ENCODE assay signal across 19 cellular contexts in genomic region chr4:900721-901120, GRCh38. TPM values are rescaled to one million over a fixed set of nuclear protein-coding genes. Genes with fewer than 3 reads are reported as not detected.
DNase-seq lines count a peak whose midpoint lies in the region; ATAC-seq, FAIRE-seq and TF ChIP-seq lines count a peak whose summit lies in the region.
"Had no signal": no experiment of that assay in that cellular context is flagged by ENCODE, and none has a peak within 500 bp of the region (broad histone marks: within the 10 kb centered on the region; RNA-seq: fewer than 3 reads in every experiment).

No MANE protein-coding gene starts in this region.

- H3K27me3 ChIP-seq in left ventricle myocardium inferior (ENCODE audit: low read depth) = no peaks in the 10 kb centered on the region
- H3K27me3 ChIP-seq: BE2C had no signal

- FAIRE-seq in kidney (lab: Jason Lieb, UNC) = no peak
- FAIRE-seq: A204.1, G401.6, GM12891, GM19239 had no signal

- TF ChIP-seq CTCF in left ventricle myocardium inferior (IDR thresholded peaks at IDR 0.05; ENCODE audit: borderline replicate concordance) = no peak
- TF ChIP-seq CTCF in WTC11 (IDR thresholded peaks at IDR 0.05) = no peak
- no peak for TF ChIP-seq CTCF in kidney (IDR thresholded peaks at IDR 0.05; ENCODE audit: borderline replicate concordance, extremely low read depth, insufficient read depth)

- POLR2A ChIA-PET in WTC11 (lab: Charles Lee) = no interaction called here

- H3K4me1 ChIP-seq in left ventricle myocardium inferior (peaks cover 7% of the 10 kb centered on the region), kidney (ENCODE audit: control insufficient read depth in 1 of 2, insufficient read depth in 1 of 2, low read depth in 1 of 2, low read length in 2 of 2) (no peaks in the 10 kb centered on the region)
- H3K4me1 ChIP-seq: BE2C, HAP-1 had no signal

- H3K9ac ChIP-seq in kidney (ENCODE audit: low read length in 2 of 2) = no peak overlapping the region
- H3K9ac ChIP-seq: GM23248 had no signal

- intact Hi-C loops in left ventricle myocardium superior (cut with micrococcal nuclease) (no loop called here), left ventricle myocardium inferior (cut with micrococcal nuclease) (no loop called here), kidney (cut with DNase I) (no loop called here)

- H3K27ac Mint-ChIP-seq in WTC11 = peak overlapping the region; percentile 65; the same call in 1 of the 2 replicates
- H3K27ac Mint-ChIP-seq in stimulated activated naive B cell treated with anti-CD40 and anti-IgM and Interleukin-4, amounts not matched to agents 10 μg/mL and 1 μg/mL and 100 μg/mL, for 72 hours = peak overlapping the region; percentile 74
- H3K27ac Mint-ChIP-seq: CD4-positive, CD25-positive, alpha-beta regulatory T cell had no signal

- H3K9me3 ChIP-seq in left ventricle myocardium inferior (replicated peaks) (no peaks in the 10 kb centered on the region), kidney (ENCODE audit: control insufficient read depth in 1 of 2, low read length in 2 of 2) (no peaks in the 10 kb centered on the region)
- H3K9me3 ChIP-seq: HAP-1 had no signal

- H3K36me3 ChIP-seq in left ventricle myocardium inferior (peaks cover 36% of the 10 kb centered on the region), kidney (ENCODE audit: control insufficient read depth in 1 of 2, insufficient read depth in 2 of 2, low read length in 2 of 2) (peaks cover 7 to 10% of the 10 kb centered on the region in 2 donors)

- ATAC-seq in left ventricle myocardium superior (no peak), WTC11 (no peak), HG02840 (IDR thresholded peaks at IDR 0.05; ENCODE audit: low FRiP score, unreplicated experiment) (no peak)
- ATAC-seq in stimulated activated naive B cell treated with anti-CD40 and anti-IgM and Interleukin-4, amounts not matched to agents 10 μg/mL and 1 μg/mL and 100 μg/mL, for 72 hours (replicated peaks) = no peak

- H3K4me1 Mint-ChIP-seq in WTC11 = peaks cover 7% of the 10 kb centered on the region
- H3K4me1 Mint-ChIP-seq in stimulated activated naive B cell treated with anti-CD40 and anti-IgM and Interleukin-4, amounts not matched to agents 10 μg/mL and 1 μg/mL and 100 μg/mL, for 72 hours = peaks cover 3 to 6% of the 10 kb centered on the region in 2 donors

- H3K4me3 ChIP-seq in left ventricle myocardium inferior (no peak overlapping the region), kidney (ENCODE audit: low read length in 2 of 2) (no peak overlapping the region)
- H3K4me3 ChIP-seq: GM23248, HAP-1 had no signal

- H3K36me3 Mint-ChIP-seq in WTC11 = peaks cover 12% of the 10 kb centered on the region
- peaks cover 36 to 59% of the 10 kb centered on the region in 2 donors for H3K36me3 Mint-ChIP-seq in stimulated activated naive B cell treated with anti-CD40 and anti-IgM and Interleukin-4, amounts not matched to agents 10 μg/mL and 1 μg/mL and 100 μg/mL, for 72 hours

- H3K9me3 Mint-ChIP-seq in WTC11 = peaks cover 3% of the 10 kb centered on the region
- H3K9me3 Mint-ChIP-seq in stimulated activated naive B cell treated with anti-CD40 and anti-IgM and Interleukin-4, amounts not matched to agents 10 μg/mL and 1 μg/mL and 100 μg/mL, for 72 hours = peaks cover 0 to 2% of the 10 kb centered on the region in 2 donors
- H3K9me3 Mint-ChIP-seq: CD8-positive, alpha-beta memory T cell had no signal

- DNase-seq in left ventricle myocardium superior (peak; percentile 10), left ventricle myocardium inferior (no peak), WTC11 (ENCODE audit: low spot score) (no peak), kidney (peak; percentile 52), NCI-H345 (lab: John Stamatoyannopoulos, UW) (no peak)
- DNase-seq in stimulated activated naive B cell treated with anti-CD40 and anti-IgM and Interleukin-4, amounts not matched to agents 10 μg/mL and 1 μg/mL and 100 μg/mL, for 72 hours = no peak
- DNase-seq: ACHN; BE2C; CD4-positive, CD25-positive, alpha-beta regulatory T cell; CD8-positive, alpha-beta memory T cell; COR-L47; DMS 273 treated with DMSO at 0.1 percent for 48 hours; GM23248 had no signal

- H3K27ac ChIP-seq in left ventricle myocardium inferior (replicated peaks) (no peak overlapping the region), kidney (ENCODE audit: low read depth in 2 of 2, low read length in 2 of 2) (no peak overlapping the region)
- H3K27ac ChIP-seq: GM23248 had no signal

- no peak overlapping the region for H3K4me3 Mint-ChIP-seq in WTC11
- H3K4me3 Mint-ChIP-seq in stimulated activated naive B cell treated with anti-CD40 and anti-IgM and Interleukin-4, amounts not matched to agents 10 μg/mL and 1 μg/mL and 100 μg/mL, for 72 hours = no peak overlapping the region
- H3K4me3 Mint-ChIP-seq: CD4-positive, CD25-positive, alpha-beta regulatory T cell; CD8-positive, alpha-beta memory T cell had no signal

- H3K27me3 Mint-ChIP-seq in WTC11 (ENCODE audit: low read depth) = no peaks in the 10 kb centered on the region
- H3K27me3 Mint-ChIP-seq in stimulated activated naive B cell treated with anti-CD40 and anti-IgM and Interleukin-4, amounts not matched to agents 10 μg/mL and 1 μg/mL and 100 μg/mL, for 72 hours = no peaks in the 10 kb centered on the region
- H3K27me3 Mint-ChIP-seq: CD4-positive, CD25-positive, alpha-beta regulatory T cell; CD8-positive, alpha-beta memory T cell had no signal

- CTCF ChIA-PET in WTC11 (lab: Charles Lee) = interaction anchor here (1.0 kb wide), 1 partner anchor 9 kb away, joined by 3 read pairs; no protein-coding TSS in a partner anchor

TF ChIP-seq in WTC11, 78 proteins besides CTCF, POLR2A, EP300 and RAD21 (continues in another document):
- TF ChIP-seq ZNF263 (CRISPR knock-in tag; IDR thresholded peaks at IDR 0.05; ENCODE audit: low read depth) (no peak), SOX15 (CRISPR knock-in tag; IDR thresholded peaks at IDR 0.05) (no peak), ZBTB21 (CRISPR knock-in tag; IDR thresholded peaks at IDR 0.05; ENCODE audit: borderline replicate concordance) (no peak), ARID4B (CRISPR knock-in tag; IDR thresholded peaks at IDR 0.05; ENCODE audit: borderline replicate concordance) (no peak), SMAD3 (CRISPR knock-in tag; IDR thresholded peaks at IDR 0.05; ENCODE audit: borderline replicate concordance) (no peak), ZNF396 (CRISPR knock-in tag; IDR thresholded peaks at IDR 0.05; ENCODE audit: borderline replicate concordance) (no peak), FOXP4 (CRISPR knock-in tag; IDR thresholded peaks at IDR 0.05) (no peak)

RNA-seq across cellular contexts. Expression of gene GAK, which starts 31.4 kb away (rescaled TPM):
- total RNA-seq in left ventricle myocardium superior (29.7 TPM), left ventricle myocardium inferior (25.1 TPM), WTC11 (2021) (108 to 121 TPM (median 108 TPM) in 3 replicates), kidney (124 TPM)
- polyA plus RNA-seq in kidney (ENCODE audit: insufficient read depth, low read depth, low replicate concordance) = 92.0 TPM

RNA-seq across cellular contexts. Expression of gene TMEM175, which starts 31.5 kb away (rescaled TPM):
- total RNA-seq in left ventricle myocardium superior (19.8 TPM), left ventricle myocardium inferior (20.3 TPM), WTC11 (2021) (6.4 to 10.6 TPM (median 9.2 TPM) in 3 replicates), kidney (31.1 TPM)
- 26.0 TPM for polyA plus RNA-seq in kidney (ENCODE audit: insufficient read depth, low read depth, low replicate concordance)

Comparison
In these comparisons a context has a peak if more than half of its experiments do, and no peak if none do; other contexts are left out.
1. DNase-seq: peak in left ventricle myocardium superior (single experiment) and kidney (single experiment); none in left ventricle myocardium inferior (single experiment), WTC11 (single experiment), stimulated activated naive B cell treated with anti-CD40 and anti-IgM and Interleukin-4, amounts not matched to agents 10 μg/mL and 1 μg/mL and 100 μg/mL, for 72 hours (single experiment) and NCI-H345 (single experiment).